Comparison of ENCODE assay signal across 8 cellular contexts in genomic region chr1:241532173-241532553, GRCh38. TPM values are rescaled to one million over a fixed set of nuclear protein-coding genes. Genes with fewer than 3 reads are reported as not detected.
DNase-seq lines count a peak whose midpoint lies in the region; ATAC-seq and TF ChIP-seq lines count a peak whose summit lies in the region.

Gene KMO (plus strand): TSS chr1:241532378. CDS start chr1:241532445, 67 bp downstream.

- intact Hi-C loops in activated CD4-positive, alpha-beta T cell treated with anti-CD3 and anti-CD28 coated beads, Interleukin-2, amount 10 ng/mL, durations not matched to agents 24 days and 14 days (cut with micrococcal nuclease): loop anchor here (5.0 kb wide), 1 partner anchor 60 kb away; no protein-coding TSS in a partner anchor
- intact Hi-C loops in PC-3 (cut with micrococcal nuclease): loop anchor here (5.0 kb wide), 4 partner anchors 175 to 485 kb away; no protein-coding TSS in a partner anchor

- ATAC-seq in HG02798 (IDR thresholded peaks at IDR 0.05; ENCODE audit: poor library complexity, unreplicated experiment) (peak; percentile 37), PC-3 (peak; percentile 52)

- no peaks in the 10 kb centered on the region for H3K36me3 Mint-ChIP-seq in activated CD4-positive, alpha-beta T cell treated with anti-CD3 and anti-CD28 coated beads, Interleukin-2, amount 10 ng/mL, durations not matched to agents 24 days and 14 days (ENCODE audit: low read depth)
- no peaks in the 10 kb centered on the region for H3K36me3 Mint-ChIP-seq in progenitor cell of endocrine pancreas (ENCODE audit: insufficient read depth)

- no peaks in the 10 kb centered on the region for H3K9me3 Mint-ChIP-seq in activated CD4-positive, alpha-beta T cell treated with anti-CD3 and anti-CD28 coated beads, Interleukin-2, amount 10 ng/mL, durations not matched to agents 24 days and 14 days
- H3K9me3 Mint-ChIP-seq in progenitor cell of endocrine pancreas (ENCODE audit: low read depth): no peaks in the 10 kb centered on the region

- CTCF ChIA-PET in PC-3 (lab: Charles Lee): interaction anchor here (0.5 to 1.3 kb wide), 6 partner anchors 73 to 1611 kb away, joined by 3 to 7 read pairs (median 3); no protein-coding TSS in a partner anchor

- H3K27me3 ChIP-seq in PC-3 (ENCODE audit: low read length): no peaks in the 10 kb centered on the region

- H3K4me1 Mint-ChIP-seq in activated CD4-positive, alpha-beta T cell treated with anti-CD3 and anti-CD28 coated beads, Interleukin-2, amount 10 ng/mL, durations not matched to agents 24 days and 14 days: peaks cover 17% of the 10 kb centered on the region
- H3K4me1 Mint-ChIP-seq in progenitor cell of endocrine pancreas (ENCODE audit: low read depth): peaks cover 10% of the 10 kb centered on the region

- H3K9me3 ChIP-seq in PC-3 (ENCODE audit: low read length): no peaks in the 10 kb centered on the region

- H3F3A ChIP-seq in PC-3 (ENCODE audit: low read length, unreplicated experiment): no peaks in the 10 kb centered on the region

- peaks cover 29% of the 10 kb centered on the region for H3K4me1 ChIP-seq in PC-3 (ENCODE audit: insufficient read depth, low read length)

- DNase-seq in activated CD4-positive, alpha-beta T cell treated with anti-CD3 and anti-CD28 coated beads, Interleukin-2, amount 10 ng/mL, durations not matched to agents 24 days and 14 days: no peak
- DNase-seq in activated CD4-positive, alpha-beta T cell treated with anti-CD3 and anti-CD28 coated beads for 1 hour: no peak
- DNase-seq in PC-3: peak; percentile 57
- no peak for DNase-seq in epithelial cell of prostate (ENCODE audit: low read depth, low spot score)
- no peak for DNase-seq in progenitor cell of endocrine pancreas (ENCODE audit: low spot score, unreplicated experiment)
- DNase-seq in HuH-7.5 (ENCODE audit: low spot score): no peak
- DNase-seq in NCI-H2196 treated with DMSO at 0.1 percent for 48 hours (lab: John Stamatoyannopoulos, UW; ENCODE audit: unreplicated experiment): no peak

- POLR2A ChIA-PET in PC-3 (lab: Charles Lee; ENCODE audit: unreplicated experiment): interaction anchor here (0.6 kb wide), 1 partner anchor 23 kb away, joined by 4 read pairs; no protein-coding TSS in a partner anchor

- H3K27me3 Mint-ChIP-seq in activated CD4-positive, alpha-beta T cell treated with anti-CD3 and anti-CD28 coated beads, Interleukin-2, amount 10 ng/mL, durations not matched to agents 24 days and 14 days: peaks cover 26% of the 10 kb centered on the region
- no peaks in the 10 kb centered on the region for H3K27me3 Mint-ChIP-seq in progenitor cell of endocrine pancreas

- H3K9ac ChIP-seq in PC-3 (ENCODE audit: low read length): peak within 1 kb of the TSS; percentile 69

- no peaks in the 10 kb centered on the region for H3K79me2 ChIP-seq in PC-3 (ENCODE audit: low read length)

- H3K36me3 ChIP-seq in PC-3 (ENCODE audit: low read depth, low read length): no peaks in the 10 kb centered on the region

- H3K27ac ChIP-seq in PC-3 (ENCODE audit: low read length) (peak within 1 kb of the TSS; percentile 47), epithelial cell of prostate (peak within 1 kb of the TSS; percentile 59)

- no TSS peak for BruUV-seq in PC-3 (replicated peaks; lab: Mats Ljungman, UMichigan)

- peak within 1 kb of the TSS; percentile 89 for H3K4me3 Mint-ChIP-seq in activated CD4-positive, alpha-beta T cell treated with anti-CD3 and anti-CD28 coated beads, Interleukin-2, amount 10 ng/mL, durations not matched to agents 24 days and 14 days
- peak within 1 kb of the TSS; percentile 76 for H3K4me3 Mint-ChIP-seq in progenitor cell of endocrine pancreas (ENCODE audit: low read depth)

- H3K27ac Mint-ChIP-seq in activated CD4-positive, alpha-beta T cell treated with anti-CD3 and anti-CD28 coated beads, Interleukin-2, amount 10 ng/mL, durations not matched to agents 24 days and 14 days: peak within 1 kb of the TSS; percentile 86
- peak within 1 kb of the TSS; percentile 86 for H3K27ac Mint-ChIP-seq in progenitor cell of endocrine pancreas

- TF ChIP-seq CTCF in PC-3 (conservative IDR thresholded peaks at IDR 0.05; ENCODE audit: low read depth, low read length): no peak
- no peak for TF ChIP-seq CTCF in progenitor cell of endocrine pancreas (IDR thresholded peaks at IDR 0.05; ENCODE audit: unreplicated experiment)

- H2AFZ ChIP-seq in PC-3 (ENCODE audit: low read length): peak within 1 kb of the TSS; percentile 78

- no peaks in the 10 kb centered on the region for H3K9me2 ChIP-seq in PC-3 (replicated peaks; ENCODE audit: low read length)

- peak within 1 kb of the TSS; percentile 69 for H3K4me3 ChIP-seq in PC-3 (ENCODE audit: low read length)

- no peaks in the 10 kb centered on the region for H4K20me1 ChIP-seq in PC-3 (ENCODE audit: low read length)

- peak within 1 kb of the TSS; percentile 88 for H3K4me2 ChIP-seq in PC-3 (ENCODE audit: low read length)

RNA-seq across cellular contexts. Expression of gene KMO, which starts in this region (rescaled TPM):
- 0.09 TPM in 1 of 2 replicates, not detected in the other for total RNA-seq in activated CD4-positive, alpha-beta T cell treated with anti-CD3 and anti-CD28 coated beads, Interleukin-2, amount 10 ng/mL, durations not matched to agents 24 days and 14 days
- total RNA-seq in PC-3 (2014; rRNA removed) (0.29 and 1.2 TPM in 2 replicates), progenitor cell of endocrine pancreas (not detected in 2 replicates)
